ENCODE assay signal across 8 cellular contexts in the genomic region with DNA sequence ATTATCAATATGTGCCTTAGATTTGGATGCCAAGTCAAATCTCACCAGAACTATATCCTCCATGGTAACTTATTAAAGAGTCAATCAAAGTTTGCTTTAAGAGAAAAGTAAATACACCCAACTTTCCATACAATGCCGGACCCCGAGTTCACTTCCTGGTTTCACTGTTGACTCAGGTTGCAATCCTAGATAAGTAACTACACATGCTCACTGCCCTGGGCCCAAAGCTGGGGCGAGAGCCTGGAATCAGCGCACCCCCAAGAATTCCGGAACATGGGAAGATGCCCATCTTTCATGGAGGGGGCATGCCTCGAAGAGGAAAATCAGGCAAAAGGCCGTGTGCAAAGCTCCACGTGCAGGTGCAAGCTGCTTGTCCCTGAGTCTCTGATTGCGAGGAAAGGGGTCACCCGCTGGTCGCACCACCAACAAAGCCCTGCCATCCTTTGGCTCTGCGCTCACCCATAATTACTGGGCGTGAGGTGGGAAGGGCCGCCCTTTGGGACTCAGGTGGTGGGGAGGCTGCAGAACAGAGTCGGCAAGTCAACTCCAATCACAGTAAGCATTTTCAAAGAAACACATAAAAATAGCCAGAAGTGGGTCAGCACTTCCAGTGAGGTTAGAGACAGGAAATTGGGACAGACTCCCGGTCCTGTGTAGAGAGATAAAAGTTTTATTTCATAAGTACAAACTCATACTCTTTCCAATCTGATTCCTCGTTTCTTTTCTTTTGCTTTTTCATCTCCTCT.
A peak's percentile ranks its signal among the peaks of the same experiment; 100 is the strongest.
DNase-seq lines count a peak whose midpoint lies in the region; ATAC-seq, FAIRE-seq and TF ChIP-seq lines count a peak whose summit lies in the region.

No MANE protein-coding gene starts in this region.

- H3K36me3 ChIP-seq in GM12878 (ENCODE audit: control insufficient read depth in 2 of 2, insufficient read depth in 2 of 2, low read length in 1 of 2) (no peaks in the 10 kb centered on the region), mucosa of rectum (ENCODE audit: control insufficient read depth in 2 of 2, insufficient read depth in 2 of 2, low read length in 2 of 2) (no peaks in the 10 kb centered on the region)

- DNase-seq in AG04450 (ENCODE audit: low read depth, low spot score) (no peak), KBM-7 (peak; percentile 69), GM12878 (ENCODE audit: low read depth, low spot score) (no peak), HCEC 1CT (no peak), posterior vena cava (ENCODE audit: low spot score) (no peak), pons (ENCODE audit: low spot score) (no peak)

- H3K4me1 ChIP-seq in GM12878 (ENCODE audit: control insufficient read depth, insufficient read depth, low read length), result peaks cover 69% of the 10 kb centered on the region
- peaks cover 81 to 89% of the 10 kb centered on the region in 2 donors for H3K4me1 ChIP-seq in mucosa of rectum (ENCODE audit: control insufficient read depth in 2 of 2, insufficient read depth in 2 of 2, low read length in 2 of 2)

- H3K9ac ChIP-seq in GM12878 (ENCODE audit: control insufficient read depth, insufficient read depth, low read length), result peak overlapping the region; percentile 31
- peak overlapping the region; percentile 74 to 83 for H3K9ac ChIP-seq in mucosa of rectum (ENCODE audit: low read depth in 1 of 2, low read length in 2 of 2)

- 56% methylated on average over 16 of the region's 17 CpGs for WGBS in GM12878 (ENCODE audit: insufficient coverage, insufficient replicate concordance, low lambda C conversion rate, missing lambda C conversion rate)

- no peaks in the 10 kb centered on the region for H3K27me3 ChIP-seq in AG04450 (ENCODE audit: control insufficient read depth, insufficient read depth, low read length)
- H3K27me3 ChIP-seq in GM12878 (replicated peaks in 1 of 2; ENCODE audit: control insufficient read depth in 2 of 2, insufficient read depth in 2 of 2, low read length in 1 of 2), result no peaks in the 10 kb centered on the region
- no peaks in the 10 kb centered on the region for H3K27me3 ChIP-seq in mucosa of rectum (ENCODE audit: control insufficient read depth in 2 of 2, insufficient read depth in 2 of 2, low read length in 2 of 2)

- TF ChIP-seq EP300 in GM12878 (IDR thresholded peaks at IDR 0.05; ENCODE audit: borderline replicate concordance in 1 of 2, control insufficient read depth in 1 of 2, low read depth in 2 of 2, low read length in 2 of 2), result no peak

- POLR2A ChIA-PET in AG04450 (lab: Yijun Ruan, JAX), result interaction anchor here (0.7 kb wide), 1 partner anchor 37 kb away, joined by 3 read pairs; no protein-coding TSS in a partner anchor
- POLR2A ChIA-PET in GM12878 (lab: Charles Lee), result interaction anchor here (1.1 to 12.0 kb wide), 2 partner anchors 10 to 15 kb away, joined by 3 to 108 read pairs; no protein-coding TSS in a partner anchor

- H3K79me2 ChIP-seq in GM12878 (ENCODE audit: control insufficient read depth, insufficient read depth, low read length), result no peaks in the 10 kb centered on the region

- SMC1A ChIA-PET in GM12878 (lab: Charles Lee; ENCODE audit: uncharacterized antibody, unreplicated experiment), result interaction anchor here (0.8 to 7.3 kb wide), 7 partner anchors 15 to 187 kb away, joined by 3 to 164 read pairs (median 4); no protein-coding TSS in a partner anchor

- peak overlapping the region; percentile 88 for H3K4me2 ChIP-seq in GM12878 (ENCODE audit: control insufficient read depth, insufficient read depth)

- in situ Hi-C loops in KBM-7 (cut with MboI; ENCODE audit: low pct_unique_long_range_greater_than_20kb, low sequenced_read_pairs) (loop anchor here (25.0 kb wide), 2 partner anchors 224 to 349 kb away; partner anchors contain the start of gene IRF2BP2), GM12878 (cut with MboI) (no loop called here)

- no peak for FAIRE-seq in GM12878 (lab: Jason Lieb, UNC)

- ATAC-seq in GM12878, result no peak
- ATAC-seq in HG02610 (IDR thresholded peaks at IDR 0.05; ENCODE audit: unreplicated experiment), result no peak

- TF ChIP-seq POLR2A in GM12878 (IDR thresholded peaks at IDR 0.05; ENCODE audit: low read depth, low read length), result no peak

- BruUV-seq in GM12878 (replicated peaks; lab: Mats Ljungman, UMichigan), result no TSS peak

- H3K27ac ChIP-seq in AG04450 (ENCODE audit: low read depth, low read length), result peak overlapping the region; percentile 63
- H3K27ac ChIP-seq in GM12878 (ENCODE audit: control insufficient read depth, insufficient read depth), result peak overlapping the region; percentile 96
- H3K27ac ChIP-seq in mucosa of rectum (ENCODE audit: low read depth in 2 of 2, low read length in 2 of 2), result peak overlapping the region; percentile 96 to 97

- RAD21 ChIA-PET in GM12878 (lab: Charles Lee; ENCODE audit: unreplicated experiment), result interaction anchor here (1.2 to 14.4 kb wide), 2 partner anchors 15 to 485 kb away, joined by 3 to 258 read pairs; no protein-coding TSS in a partner anchor

- no peak for TF ChIP-seq RAD21 in GM12878 (IDR thresholded peaks at IDR 0.05; ENCODE audit: insufficient read depth, low read depth, low read length)

- intact Hi-C loops in GM12878 (cut with micrococcal nuclease; ENCODE audit: unreplicated experiment) (no loop called here), posterior vena cava (cut with DNase I) (no loop called here)

- CTCF ChIA-PET in AG04450 (lab: Charles Lee) (no interaction called here), GM12878 (lab: Yijun Ruan, JAX) (interaction anchor here (0.6 to 1.2 kb wide), 5 partner anchors 13 to 462 kb away, joined by 3 to 4 read pairs (median 3); no protein-coding TSS in a partner anchor)

- TF ChIP-seq CTCF in AG04450 (IDR thresholded peaks at IDR 0.05; ENCODE audit: low read depth, low read length) (no peak), GM12878 (IDR thresholded peaks at IDR 0.05 in 2 of 3, conservative IDR thresholded peaks at IDR 0.05 in 1 of 3; ENCODE audit: control insufficient read depth in 2 of 3, extremely low read depth in 1 of 3, insufficient read depth in 1 of 3, low read depth in 3 of 3, low read length in 3 of 3) (no peak)

- H3K9me3 ChIP-seq in AG04450 (ENCODE audit: control insufficient read depth, insufficient read depth, low read length) (no peaks in the 10 kb centered on the region), GM12878 (replicated peaks; ENCODE audit: control insufficient read depth, insufficient read depth, low read length) (no peaks in the 10 kb centered on the region), mucosa of rectum (ENCODE audit: control insufficient read depth in 2 of 2, low read length in 2 of 2) (no peaks in the 10 kb centered on the region)

- no peaks in the 10 kb centered on the region for H4K20me1 ChIP-seq in GM12878 (ENCODE audit: control insufficient read depth, insufficient read depth)

- H3K4me3 ChIP-seq in AG04450 (ENCODE audit: low read depth, low read length), result no peak overlapping the region
- no peak overlapping the region; the same call in 1 of the 2 replicates for H3K4me3 ChIP-seq in GM12878
- H3K4me3 ChIP-seq in mucosa of rectum (ENCODE audit: low read length in 2 of 2), result peak overlapping the region; percentile 57 to 68

- no peak overlapping the region for H2AFZ ChIP-seq in GM12878 (ENCODE audit: control insufficient read depth, low read depth, low read length)

TF ChIP-seq in GM12878, 131 proteins besides CTCF, POLR2A, EP300 and RAD21 (continues in another document):
- TF ChIP-seq RELB (IDR thresholded peaks at IDR 0.05; ENCODE audit: low read depth) (peak; percentile 47; the same call in 1 of the 2 replicates), RAD51 (IDR thresholded peaks at IDR 0.05) (no peak), RUNX3 (IDR thresholded peaks at IDR 0.05; ENCODE audit: low read length) (no peak), KDM1A (IDR thresholded peaks at IDR 0.05; ENCODE audit: borderline replicate concordance) (no peak), CREB1 (IDR thresholded peaks at IDR 0.05; ENCODE audit: low read depth) (no peak), SPI1 (IDR thresholded peaks at IDR 0.05; ENCODE audit: borderline replicate concordance, insufficient read depth, low read depth, low read length) (0 out of 2 replicates have a peak, but pooled peaks have one; percentile 23), BACH1 (IDR thresholded peaks at IDR 0.05; ENCODE audit: borderline replicate concordance) (0 out of 2 replicates have a peak, but pooled peaks have one; percentile 10), CHD4 (IDR thresholded peaks at IDR 0.05) (no peak), BHLHE40 (IDR thresholded peaks at IDR 0.05; ENCODE audit: borderline replicate concordance in 1 of 2, low read depth in 2 of 2, low read length in 1 of 2) (no peak), TAF1 (IDR thresholded peaks at IDR 0.05; ENCODE audit: borderline replicate concordance, low read depth, low read length) (no peak)

Comparison
In these comparisons a context has a peak if more than half of its experiments do, and no peak if none do; other contexts are left out.
1. H3K4me3 ChIP-seq: peak in mucosa of rectum (2 of 2); none in AG04450 (single experiment) and GM12878 (single experiment).
2. Peak in every context shown above with its lines, with median percentiles within 50 percentile points of each other: H3K27ac ChIP-seq.